ENCODE assay signal across 29 cellular contexts in genomic region chr1:12130466-12131130, GRCh38. TPM values are rescaled to one million over a fixed set of nuclear protein-coding genes. Genes with fewer than 3 reads are reported as not detected.
DNase-seq lines count a peak whose midpoint lies in the region; ATAC-seq and TF ChIP-seq lines count a peak whose summit lies in the region.
"Had no signal": no experiment of that assay in that cellular context is flagged by ENCODE, and none has a peak within 500 bp of the region (broad histone marks: within the 10 kb centered on the region; RNA-seq: fewer than 3 reads in every experiment).

No MANE protein-coding gene starts in this region.

- H3K14ac ChIP-seq in trophoblast cell (ENCODE audit: low read length) = no peak overlapping the region

- no peak overlapping the region for H3K9ac ChIP-seq in trophoblast cell (ENCODE audit: low read length)

- TF ChIP-seq POLR2A in gastroesophageal sphincter (IDR thresholded peaks at IDR 0.05) = no peak

- no peak overlapping the region for H4K12ac ChIP-seq in trophoblast cell (ENCODE audit: low read depth, low read length)

- no peak overlapping the region for H4K91ac ChIP-seq in trophoblast cell (ENCODE audit: low read depth, low read length)

- H3K4me3 ChIP-seq in HEK293 (ENCODE audit: low read depth, low read length) = no peak overlapping the region
- no peak overlapping the region for H3K4me3 ChIP-seq in gastroesophageal sphincter
- no peak overlapping the region for H3K4me3 ChIP-seq in trophoblast cell (ENCODE audit: low read depth, low read length)
- no peak overlapping the region for H3K4me3 ChIP-seq in CD8-positive, alpha-beta memory T cell (ENCODE audit: low read length)
- H3K4me3 ChIP-seq: GM23338, heart right ventricle had no signal

- H3K23ac ChIP-seq in trophoblast cell (ENCODE audit: low read length) = no peak overlapping the region

- no peak overlapping the region for H2AFZ ChIP-seq in trophoblast cell (ENCODE audit: insufficient read depth, low read length, poor library complexity)
- H2AFZ ChIP-seq: GM23338 had no signal

- no peak overlapping the region for H4K8ac ChIP-seq in trophoblast cell (ENCODE audit: low read depth, low read length)

- ATAC-seq in gastroesophageal sphincter = peak; percentile 46
- ATAC-seq: activated CD4-positive, alpha-beta T cell treated with anti-CD3 and anti-CD28 coated beads for 36 hours; esophagus mucosa; GM23338; heart right ventricle; left colon had no signal

- TF ChIP-seq EP300 in gastroesophageal sphincter (IDR thresholded peaks at IDR 0.05) = no peak

- no peak overlapping the region for H3K4me2 ChIP-seq in trophoblast cell (ENCODE audit: low read length)
- H3K4me2 ChIP-seq: GM23338 had no signal

- DNase-seq in activated CD4-positive, alpha-beta T cell treated with anti-CD3 and anti-CD28 coated beads, Interleukin-2, amount 10 ng/mL, durations not matched to agents 24 days and 14 days = no peak
- no peak for DNase-seq in activated CD4-positive, alpha-beta T cell treated with anti-CD3 and anti-CD28 coated beads for 4 hours
- DNase-seq in trophoblast cell = no peak
- DNase-seq in CD8-positive, alpha-beta memory T cell = no peak
- no peak for DNase-seq in amniotic stem cell (lab: John Stamatoyannopoulos, UW)
- no peak for DNase-seq in NOMO-1 treated with dmso at 0.1 percent for 144 hours (lab: John Stamatoyannopoulos, UW; ENCODE audit: unreplicated experiment)
- DNase-seq: activated CD4-positive, alpha-beta T cell treated with anti-CD3 and anti-CD28 coated beads for 36 hours; activated naive CD8-positive, alpha-beta T cell treated with anti-CD3 and anti-CD28 coated beads, Interleukin-2, amount 10 ng/mL, durations not matched to agents 7 days and 5 days; caudate nucleus; DMS153; endodermal cell; foreskin fibroblast; heart right ventricle; mesenchymal stem cell; NCI-H146; NCI-H446 treated with DMSO at 0.1 percent for 48 hours; NCI-H82; occipital lobe; small intestine; stimulated activated CD4-positive, alpha-beta T cell treated with anti-CD3 and anti-CD28 coated beads, Interleukin-1b, Interleukin-23, amount 100 ng/mL, for 48 hours; substantia nigra had no signal

- H3K36me3 ChIP-seq in HEK293 (ENCODE audit: control insufficient read depth in 2 of 2, insufficient read depth in 1 of 2, low read length in 2 of 2) (no peaks in the 10 kb centered on the region), gastroesophageal sphincter (no peaks in the 10 kb centered on the region), trophoblast cell (ENCODE audit: control insufficient read depth in 1 of 2, insufficient read depth in 2 of 2, low read length in 2 of 2) (no peaks in the 10 kb centered on the region)
- no peaks in the 10 kb centered on the region for H3K36me3 ChIP-seq in CD8-positive, alpha-beta memory T cell (ENCODE audit: insufficient read depth, low read length)
- H3K36me3 ChIP-seq: heart right ventricle had no signal

- no peak overlapping the region for H3K4me3 Mint-ChIP-seq in activated CD4-positive, alpha-beta T cell treated with anti-CD3 and anti-CD28 coated beads, Interleukin-2, amount 10 ng/mL, durations not matched to agents 24 days and 14 days
- peak overlapping the region in 2 of 7 donors; percentile 28 to 61 for H3K4me3 Mint-ChIP-seq in CD8-positive, alpha-beta memory T cell
- H3K4me3 Mint-ChIP-seq: activated CD4-positive, alpha-beta T cell treated with anti-CD3 and anti-CD28 coated beads for 36 hours; activated naive CD8-positive, alpha-beta T cell treated with anti-CD3 and anti-CD28 coated beads, Interleukin-2, amount 10 ng/mL, durations not matched to agents 7 days and 5 days; endodermal cell; GM23338 had no signal

- no peak overlapping the region for H2BK5ac ChIP-seq in trophoblast cell (ENCODE audit: low read depth, low read length, poor library complexity)

- peak overlapping the region; percentile 20 for H3K27ac Mint-ChIP-seq in activated CD4-positive, alpha-beta T cell treated with anti-CD3 and anti-CD28 coated beads, Interleukin-2, amount 10 ng/mL, durations not matched to agents 24 days and 14 days
- peak overlapping the region in 4 of 8 donors; percentile 38 to 72 (median 60) for H3K27ac Mint-ChIP-seq in CD8-positive, alpha-beta memory T cell
- H3K27ac Mint-ChIP-seq: activated CD4-positive, alpha-beta T cell treated with anti-CD3 and anti-CD28 coated beads for 36 hours; activated naive CD8-positive, alpha-beta T cell treated with anti-CD3 and anti-CD28 coated beads, Interleukin-2, amount 10 ng/mL, durations not matched to agents 7 days and 5 days; activated T-helper 2 cell treated with anti-CD3 and anti-CD28 coated beads, Interferon-gamma antibody, Interleukin-2, Interleukin-4, amounts not matched to agents 10 μg/mL and 5 μg/mL and 100 μg/mL, durations not matched to agents 14 hours and 24 hours and 36 hours; endodermal cell; GM23338 had no signal

- H3K9me3 ChIP-seq in HEK293 (ENCODE audit: control insufficient read depth, insufficient read depth, low read depth, low read length) = no peaks in the 10 kb centered on the region
- no peaks in the 10 kb centered on the region for H3K9me3 ChIP-seq in gastroesophageal sphincter
- H3K9me3 ChIP-seq in trophoblast cell (ENCODE audit: insufficient read depth, low read depth, low read length) = no peaks in the 10 kb centered on the region
- H3K9me3 ChIP-seq in CD8-positive, alpha-beta memory T cell (ENCODE audit: low read length) = no peaks in the 10 kb centered on the region
- H3K9me3 ChIP-seq: heart right ventricle had no signal

- peaks cover 27% of the 10 kb centered on the region for H3K4me1 Mint-ChIP-seq in activated CD4-positive, alpha-beta T cell treated with anti-CD3 and anti-CD28 coated beads, Interleukin-2, amount 10 ng/mL, durations not matched to agents 24 days and 14 days
- peaks cover 23 to 44% (median 39%) of the 10 kb centered on the region in 3 donors for H3K4me1 Mint-ChIP-seq in CD8-positive, alpha-beta memory T cell
- H3K4me1 Mint-ChIP-seq: GM23338 had no signal

- no peak overlapping the region for H2BK12ac ChIP-seq in trophoblast cell (ENCODE audit: low read length)

- H3K18ac ChIP-seq in trophoblast cell (ENCODE audit: low read length) = no peak overlapping the region

- WGBS in gastroesophageal sphincter (ENCODE audit: low coverage in 1 of 2), 2 donors = 70 to 93% methylated on average over 2 to 7 of the region's 13 CpGs
- no CpG with 5 or more reads among the region's 13 CpGs for WGBS in trophoblast cell (ENCODE audit: extremely low coverage, insufficient coverage, insufficient read length)

- H3K27me3 ChIP-seq in gastroesophageal sphincter (no peaks in the 10 kb centered on the region), trophoblast cell (ENCODE audit: insufficient read depth, low read length) (no peaks in the 10 kb centered on the region)
- no peaks in the 10 kb centered on the region for H3K27me3 ChIP-seq in CD8-positive, alpha-beta memory T cell (ENCODE audit: insufficient read depth, low read length, poor library complexity, severe bottlenecking)
- H3K27me3 ChIP-seq: heart right ventricle had no signal

- CTCF ChIA-PET in HEK293 (lab: Yijun Ruan, JAX) = interaction anchor here (0.8 to 1.1 kb wide), 2 partner anchors 13 to 51 kb away, joined by 3 to 4 read pairs; no protein-coding TSS in a partner anchor
- CTCF ChIA-PET in CD8-positive, alpha-beta memory T cell (lab: Charles Lee) = interaction anchor here (1.1 to 1.3 kb wide), 3 partner anchors 11 to 79 kb away, joined by 3 to 4 read pairs (median 3); no protein-coding TSS in a partner anchor

- peaks cover 12% of the 10 kb centered on the region for H3K36me3 Mint-ChIP-seq in activated CD4-positive, alpha-beta T cell treated with anti-CD3 and anti-CD28 coated beads, Interleukin-2, amount 10 ng/mL, durations not matched to agents 24 days and 14 days (ENCODE audit: low read depth)
- H3K36me3 Mint-ChIP-seq in CD8-positive, alpha-beta memory T cell = no peaks in the 10 kb centered on the region
- H3K36me3 Mint-ChIP-seq: activated naive CD8-positive, alpha-beta T cell treated with anti-CD3 and anti-CD28 coated beads, Interleukin-2, amount 10 ng/mL, durations not matched to agents 7 days and 5 days had no signal

- H3K79me1 ChIP-seq in trophoblast cell (ENCODE audit: low read length) = peaks cover 8% of the 10 kb centered on the region

- intact Hi-C loops in activated CD4-positive, alpha-beta T cell treated with anti-CD3 and anti-CD28 coated beads, Interleukin-2, amount 10 ng/mL, durations not matched to agents 24 days and 14 days (cut with micrococcal nuclease) = no loop called here

- no peaks in the 10 kb centered on the region for H3K27me3 Mint-ChIP-seq in activated CD4-positive, alpha-beta T cell treated with anti-CD3 and anti-CD28 coated beads, Interleukin-2, amount 10 ng/mL, durations not matched to agents 24 days and 14 days
- H3K27me3 Mint-ChIP-seq in CD8-positive, alpha-beta memory T cell = peaks cover 0 to under 1% of the 10 kb centered on the region in 2 donors
- H3K27me3 Mint-ChIP-seq: activated CD4-positive, alpha-beta T cell treated with anti-CD3 and anti-CD28 coated beads for 36 hours; activated naive CD8-positive, alpha-beta T cell treated with anti-CD3 and anti-CD28 coated beads, Interleukin-2, amount 10 ng/mL, durations not matched to agents 7 days and 5 days had no signal

- TF ChIP-seq CTCF in HEK293 (tag by site-specific recombination; IDR thresholded peaks at IDR 0.05) = no peak
- no peak for TF ChIP-seq CTCF in gastroesophageal sphincter (IDR thresholded peaks at IDR 0.05)

- H3K27ac ChIP-seq in HEK293 (ENCODE audit: extremely low read depth, low read depth, low read length) (no peak overlapping the region), gastroesophageal sphincter (no peak overlapping the region), trophoblast cell (ENCODE audit: low read depth, low read length) (no peak overlapping the region)
- H3K27ac ChIP-seq in CD8-positive, alpha-beta memory T cell (ENCODE audit: low read depth, low read length) = no peak overlapping the region
- H3K27ac ChIP-seq: 22Rv1 had no signal

- POLR2A ChIA-PET in HEK293 (lab: Yijun Ruan, JAX) = no interaction called here
- POLR2A ChIA-PET in CD8-positive, alpha-beta memory T cell (lab: Charles Lee) = no interaction called here

- H3K9me3 Mint-ChIP-seq in activated CD4-positive, alpha-beta T cell treated with anti-CD3 and anti-CD28 coated beads, Interleukin-2, amount 10 ng/mL, durations not matched to agents 24 days and 14 days = no peaks in the 10 kb centered on the region
- H3K9me3 Mint-ChIP-seq in CD8-positive, alpha-beta memory T cell = no peaks in the 10 kb centered on the region
- H3K9me3 Mint-ChIP-seq: activated naive CD8-positive, alpha-beta T cell treated with anti-CD3 and anti-CD28 coated beads, Interleukin-2, amount 10 ng/mL, durations not matched to agents 7 days and 5 days; activated T-helper 2 cell treated with anti-CD3 and anti-CD28 coated beads, Interferon-gamma antibody, Interleukin-2, Interleukin-4, amounts not matched to agents 10 μg/mL and 5 μg/mL and 100 μg/mL, durations not matched to agents 14 hours and 24 hours and 36 hours; endodermal cell; GM23338 had no signal

- H3K79me2 ChIP-seq in trophoblast cell (ENCODE audit: control insufficient read depth, insufficient read depth, low read length, poor library complexity) = no peaks in the 10 kb centered on the region

- H3K4ac ChIP-seq in trophoblast cell (ENCODE audit: low read depth, low read length) = no peak overlapping the region

- H3K4me1 ChIP-seq in HEK293 (ENCODE audit: control insufficient read depth, insufficient read depth, low read length) (no peaks in the 10 kb centered on the region), gastroesophageal sphincter (peaks cover 0 to 28% (median 3%) of the 10 kb centered on the region in 3 donors), trophoblast cell (ENCODE audit: control insufficient read depth in 1 of 2, insufficient read depth in 2 of 2, low read length in 2 of 2) (peaks cover 0 to 2% of the 10 kb centered on the region in 2 experiments)
- H3K4me1 ChIP-seq in CD8-positive, alpha-beta memory T cell (ENCODE audit: insufficient read depth, low read length) = peaks cover 31% of the 10 kb centered on the region

- H2AK5ac ChIP-seq in trophoblast cell (ENCODE audit: low read length) = no peak overlapping the region

- peak overlapping the region; percentile 0 for H2BK120ac ChIP-seq in trophoblast cell (ENCODE audit: insufficient read depth, low read length, poor library complexity)

RNA-seq across cellular contexts. Expression of gene TNFRSF1B, which starts 36.2 kb away (rescaled TPM):
- 145 TPM in 2 replicates for total RNA-seq in activated CD4-positive, alpha-beta T cell treated with anti-CD3 and anti-CD28 coated beads, Interleukin-2, amount 10 ng/mL, durations not matched to agents 24 days and 14 days
- total RNA-seq in gastroesophageal sphincter = 10 to 100 TPM; 10.9 to 34.9 (median 31.0) TPM
- polyA plus RNA-seq in trophoblast cell (2013) = 239 and 247 TPM in 2 replicates
- total RNA-seq in CD8-positive, alpha-beta memory T cell = 100 to 1,000 TPM; 169 to 174 TPM
- polyA plus RNA-seq in CD8-positive, alpha-beta memory T cell = 164 TPM
- total RNA-seq: OCI-LY7 had no signal
